Comparison of ENCODE assay signal across 1 cellular context in genomic region chr1:241847796-241848668, GRCh38.
TF ChIP-seq lines count a peak whose summit lies in the region.

Gene EXO1, plus strand, starts transcription at chr1:241848204. Its CDS starts 2,222 bp downstream, at chr1:241850426.

TF ChIP-seq in K562, 482 proteins besides CTCF, POLR2A, EP300 and RAD21 (continued from another document):
- TF ChIP-seq, protein P1, sequence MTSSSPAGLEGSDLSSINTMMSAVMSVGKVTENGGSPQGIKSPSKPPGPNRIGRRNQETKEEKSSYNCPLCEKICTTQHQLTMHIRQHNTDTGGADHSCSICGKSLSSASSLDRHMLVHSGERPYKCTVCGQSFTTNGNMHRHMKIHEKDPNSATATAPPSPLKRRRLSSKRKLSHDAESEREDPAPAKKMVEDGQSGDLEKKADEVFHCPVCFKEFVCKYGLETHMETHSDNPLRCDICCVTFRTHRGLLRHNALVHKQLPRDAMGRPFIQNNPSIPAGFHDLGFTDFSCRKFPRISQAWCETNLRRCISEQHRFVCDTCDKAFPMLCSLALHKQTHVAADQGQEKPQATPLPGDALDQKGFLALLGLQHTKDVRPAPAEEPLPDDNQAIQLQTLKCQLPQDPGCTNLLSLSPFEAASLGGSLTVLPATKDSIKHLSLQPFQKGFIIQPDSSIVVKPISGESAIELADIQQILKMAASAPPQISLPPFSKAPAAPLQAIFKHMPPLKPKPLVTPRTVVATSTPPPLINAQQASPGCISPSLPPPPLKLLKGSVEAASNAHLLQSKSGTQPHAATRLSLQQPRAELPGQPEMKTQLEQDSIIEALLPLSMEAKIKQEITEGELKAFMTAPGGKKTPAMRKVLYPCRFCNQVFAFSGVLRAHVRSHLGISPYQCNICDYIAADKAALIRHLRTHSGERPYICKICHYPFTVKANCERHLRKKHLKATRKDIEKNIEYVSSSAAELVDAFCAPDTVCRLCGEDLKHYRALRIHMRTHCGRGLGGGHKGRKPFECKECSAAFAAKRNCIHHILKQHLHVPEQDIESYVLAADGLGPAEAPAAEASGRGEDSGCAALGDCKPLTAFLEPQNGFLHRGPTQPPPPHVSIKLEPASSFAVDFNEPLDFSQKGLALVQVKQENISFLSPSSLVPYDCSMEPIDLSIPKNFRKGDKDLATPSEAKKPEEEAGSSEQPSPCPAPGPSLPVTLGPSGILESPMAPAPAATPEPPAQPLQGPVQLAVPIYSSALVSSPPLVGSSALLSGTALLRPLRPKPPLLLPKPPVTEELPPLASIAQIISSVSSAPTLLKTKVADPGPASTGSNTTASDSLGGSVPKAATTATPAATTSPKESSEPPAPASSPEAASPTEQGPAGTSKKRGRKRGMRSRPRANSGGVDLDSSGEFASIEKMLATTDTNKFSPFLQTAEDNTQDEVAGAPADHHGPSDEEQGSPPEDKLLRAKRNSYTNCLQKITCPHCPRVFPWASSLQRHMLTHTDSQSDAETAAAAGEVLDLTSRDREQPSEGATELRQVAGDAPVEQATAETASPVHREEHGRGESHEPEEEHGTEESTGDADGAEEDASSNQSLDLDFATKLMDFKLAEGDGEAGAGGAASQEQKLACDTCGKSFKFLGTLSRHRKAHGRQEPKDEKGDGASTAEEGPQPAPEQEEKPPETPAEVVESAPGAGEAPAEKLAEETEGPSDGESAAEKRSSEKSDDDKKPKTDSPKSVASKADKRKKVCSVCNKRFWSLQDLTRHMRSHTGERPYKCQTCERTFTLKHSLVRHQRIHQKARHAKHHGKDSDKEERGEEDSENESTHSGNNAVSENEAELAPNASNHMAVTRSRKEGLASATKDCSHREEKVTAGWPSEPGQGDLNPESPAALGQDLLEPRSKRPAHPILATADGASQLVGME (CRISPR knock-in tag; IDR thresholded peaks at IDR 0.05): peak; percentile 18; the same call in 1 of the 2 replicates
- TF ChIP-seq RBM22 (IDR thresholded peaks at IDR 0.05; ENCODE audit: low read depth, low read length, poor library complexity, severe bottlenecking) (peak; percentile 76), NFIC (IDR thresholded peaks at IDR 0.05) (peak; percentile 49)
- TF ChIP-seq, protein P2, sequence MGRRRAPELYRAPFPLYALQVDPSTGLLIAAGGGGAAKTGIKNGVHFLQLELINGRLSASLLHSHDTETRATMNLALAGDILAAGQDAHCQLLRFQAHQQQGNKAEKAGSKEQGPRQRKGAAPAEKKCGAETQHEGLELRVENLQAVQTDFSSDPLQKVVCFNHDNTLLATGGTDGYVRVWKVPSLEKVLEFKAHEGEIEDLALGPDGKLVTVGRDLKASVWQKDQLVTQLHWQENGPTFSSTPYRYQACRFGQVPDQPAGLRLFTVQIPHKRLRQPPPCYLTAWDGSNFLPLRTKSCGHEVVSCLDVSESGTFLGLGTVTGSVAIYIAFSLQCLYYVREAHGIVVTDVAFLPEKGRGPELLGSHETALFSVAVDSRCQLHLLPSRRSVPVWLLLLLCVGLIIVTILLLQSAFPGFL (CRISPR knock-in tag; IDR thresholded peaks at IDR 0.05): peak; percentile 87
